ENCODE assay signal across 11 cellular contexts in the genomic region with DNA sequence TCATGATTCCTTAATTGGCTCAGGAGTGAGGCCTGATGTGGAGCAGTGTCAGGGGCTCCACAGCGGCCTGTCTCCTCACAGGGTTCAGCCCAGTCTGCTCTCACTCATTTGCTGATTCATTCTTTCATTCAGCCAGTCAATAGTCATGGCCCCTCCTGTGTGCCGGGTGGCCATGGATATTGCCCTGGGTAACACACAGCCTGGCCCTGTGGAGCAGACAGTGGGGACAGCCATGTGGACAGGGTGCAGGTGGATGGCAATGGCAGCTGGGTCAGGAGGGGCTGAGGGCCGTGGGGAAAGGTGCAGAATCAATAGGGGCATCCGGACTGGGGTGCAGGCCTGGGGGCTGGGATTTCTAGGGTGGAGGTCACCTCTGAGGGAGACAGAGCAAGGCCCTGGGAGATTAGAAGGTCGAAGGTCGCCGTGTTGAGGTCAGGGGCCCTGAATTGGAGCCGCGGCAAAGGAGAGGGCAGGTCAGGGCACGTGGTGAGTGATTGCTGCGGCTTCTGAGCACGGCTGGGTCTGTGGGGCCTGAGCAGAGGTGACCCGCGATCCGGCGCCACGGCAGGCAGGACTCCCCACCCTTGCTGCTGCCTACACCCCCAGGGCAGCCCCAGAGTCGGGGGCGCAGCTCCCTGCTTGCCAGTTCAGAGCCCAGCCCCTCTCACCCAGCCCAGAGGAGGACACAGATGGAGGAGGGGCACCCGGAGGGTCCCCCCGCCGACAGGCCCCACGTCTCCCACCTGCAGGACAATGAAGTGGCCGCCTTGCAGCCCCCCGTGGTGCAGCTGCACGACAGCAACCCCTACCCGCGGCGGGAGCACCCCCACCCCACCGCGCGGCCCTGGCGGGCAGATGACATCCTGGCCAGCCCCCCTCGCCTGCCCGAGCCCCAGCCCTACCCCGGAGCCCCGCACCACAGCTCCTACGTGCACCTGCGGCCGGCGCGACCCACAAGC. TPM values are rescaled to one million over a fixed set of nuclear protein-coding genes. Genes with fewer than 3 reads are reported as not detected.
DNase-seq lines count a peak whose midpoint lies in the region; ATAC-seq, FAIRE-seq and TF ChIP-seq lines count a peak whose summit lies in the region.
"Had no signal": no experiment of that assay in that cellular context is flagged by ENCODE, and none has a peak within 500 bp of the region (broad histone marks: within the 10 kb centered on the region; RNA-seq: fewer than 3 reads in every experiment).

No MANE protein-coding gene starts in this region.

- no peak for FAIRE-seq in H54 (lab: Jason Lieb, UNC)

- TF ChIP-seq CTCF in NB4 (IDR thresholded peaks at IDR 0.05; ENCODE audit: low read depth, low read length) = no peak
- no peak for TF ChIP-seq CTCF in neutrophil (IDR thresholded peaks at IDR 0.05)

- peak overlapping the region; percentile 79 for H3K27ac ChIP-seq in neutrophil
- H3K27ac ChIP-seq: thoracic aorta had no signal

- peaks cover 91% of the 10 kb centered on the region for H3K36me3 ChIP-seq in neutrophil

- H3K27me3 ChIP-seq in neutrophil = no peaks in the 10 kb centered on the region

- POLR2A ChIA-PET in T-cell (lab: Charles Lee) = no interaction called here

- H3K27ac Mint-ChIP-seq in T-cell = no peak overlapping the region

- H3K4me3 Mint-ChIP-seq in T-cell = no peak overlapping the region

- intact Hi-C loops in Right ventricle myocardium superior (cut with DNase I) = no loop called here

- ATAC-seq in Right ventricle myocardium superior (ENCODE audit: poor library complexity) (no peak), T-cell (replicated peaks in 1 of 4) (no peak)
- ATAC-seq: PC-3 had no signal

- TF ChIP-seq POLR2A in H54 (IDR thresholded peaks at IDR 0.05; ENCODE audit: low read depth, low read length) (no peak), NB4 (IDR thresholded peaks at IDR 0.05; ENCODE audit: extremely low read depth, insufficient read length) (no peak)

- no peak overlapping the region for H3K4me3 ChIP-seq in NB4 (ENCODE audit: low read depth, low read length)
- no peak overlapping the region for H3K4me3 ChIP-seq in neutrophil (ENCODE audit: low read depth in 1 of 2, low read length in 1 of 2)
- H3K4me3 ChIP-seq: thoracic aorta had no signal

- H3K4me1 ChIP-seq in neutrophil (ENCODE audit: control insufficient read depth in 1 of 2, insufficient read depth in 1 of 2, low read depth in 1 of 2, low read length in 1 of 2) = peaks cover 25 to 68% of the 10 kb centered on the region in 2 experiments

- peaks cover 0 to 2% (median 0%) of the 10 kb centered on the region in 3 donors for H3K4me1 Mint-ChIP-seq in T-cell

- H3K27me3 Mint-ChIP-seq in T-cell = no peaks in the 10 kb centered on the region
- H3K27me3 Mint-ChIP-seq: CD4-positive, alpha-beta memory T cell had no signal

- no peaks in the 10 kb centered on the region for H3K9me3 ChIP-seq in neutrophil
- H3K9me3 ChIP-seq: thoracic aorta had no signal

- CTCF ChIA-PET in T-cell (lab: Charles Lee) = no interaction called here

- no peaks in the 10 kb centered on the region for H3K9me3 Mint-ChIP-seq in T-cell
- H3K9me3 Mint-ChIP-seq: CD4-positive, alpha-beta memory T cell had no signal

- H3K36me3 Mint-ChIP-seq in T-cell = peaks cover 3% of the 10 kb centered on the region

- DNase-seq in H54 (ENCODE audit: insufficient read length, low spot score) (peak; percentile 78), NB4 (ENCODE audit: low read depth) (peak; percentile 37), Right ventricle myocardium superior (peak; percentile 30), NCI-H2029 treated with DMSO at 0.1 percent for 48 hours (lab: John Stamatoyannopoulos, UW) (no peak), T-cell (no peak), UCSD-AML1 (lab: John Stamatoyannopoulos, UW; ENCODE audit: unreplicated experiment) (no peak)
- DNase-seq: amniotic stem cell; CD4-positive, alpha-beta memory T cell; PC-3 had no signal

RNA-seq across cellular contexts. Expression of a gene that starts 33.4 kb away (rescaled TPM):
- total RNA-seq in Right ventricle myocardium superior (6.9 TPM), T-cell (10 to 100 TPM; 10.4 to 19.2 (median 16.4) TPM)

Comparison
In these comparisons a context has a peak if more than half of its experiments do, and no peak if none do; other contexts are left out.
1. DNase-seq: peak in H54 (single experiment), NB4 (single experiment) and Right ventricle myocardium superior (single experiment); none in NCI-H2029 treated with DMSO at 0.1 percent for 48 hours (single experiment), T-cell (0 of 34) and UCSD-AML1 (single experiment).